24 cellular contexts compared by ENCODE assay signal in genomic region chr22:43436536-43437267, GRCh38. TPM values are rescaled to one million over a fixed set of nuclear protein-coding genes. Genes with fewer than 3 reads are reported as not detected.
DNase-seq lines count a peak whose midpoint lies in the region; ATAC-seq and TF ChIP-seq lines count a peak whose summit lies in the region.
"Had no signal": no experiment of that assay in that cellular context is flagged by ENCODE, and none has a peak within 500 bp of the region (broad histone marks: within the 10 kb centered on the region; RNA-seq: fewer than 3 reads in every experiment).

No MANE protein-coding gene starts in this region.

- H3K14ac ChIP-seq in neuronal stem cell (ENCODE audit: low read length): no peak overlapping the region

- no peaks in the 10 kb centered on the region for H3K36me3 ChIP-seq in BLaER1 treated with 17β-estradiol and CSF1 and Interleukin-3, amounts not matched to agents 10 nM and 100 nM
- H3K36me3 ChIP-seq in GM23338 (ENCODE audit: insufficient read depth) (no peaks in the 10 kb centered on the region), Panc1 (ENCODE audit: control insufficient read depth, insufficient read depth, low read length) (no peaks in the 10 kb centered on the region), neuronal stem cell (replicated peaks in 1 of 2; ENCODE audit: control insufficient read depth in 2 of 2, insufficient read depth in 2 of 2, low read length in 2 of 2) (peaks cover 0 to 19% of the 10 kb centered on the region in 2 donors)
- H3K36me3 ChIP-seq: ascending aorta, heart right ventricle had no signal

- H2AFZ ChIP-seq in GM23338 (0 out of 2 replicates have a peak overlapping the region, but pooled peaks have one; percentile 52), neuronal stem cell (ENCODE audit: low read length) (peak overlapping the region; percentile 40)
- H2AFZ ChIP-seq: parathyroid adenoma had no signal

- peak overlapping the region in 8 of 11 experiments; percentile 25 to 67 (median 60); a peak in 15 of 22 replicates for H3K4me2 ChIP-seq in BLaER1 treated with 17β-estradiol and CSF1 and Interleukin-3, amounts not matched to agents 10 nM and 100 nM
- H3K4me2 ChIP-seq in GM23338: no peak overlapping the region
- H3K4me2 ChIP-seq in neuronal stem cell (ENCODE audit: insufficient read depth, low read length, poor library complexity, severe bottlenecking): no peak overlapping the region

- no peak overlapping the region for H3K18ac ChIP-seq in neuronal stem cell (ENCODE audit: low read length)

- no peak overlapping the region for H2AK5ac ChIP-seq in neuronal stem cell (ENCODE audit: low read depth, low read length)

- ATAC-seq in GM23338 (no peak), Panc1 (peak; percentile 26; the same call in 1 of the 2 replicates), HG03432 (IDR thresholded peaks at IDR 0.05; ENCODE audit: unreplicated experiment) (no peak), T-helper 17 cell (no peak), HG03025 (IDR thresholded peaks at IDR 0.05; ENCODE audit: low FRiP score, unreplicated experiment) (no peak)
- ATAC-seq: activated CD8-positive, alpha-beta memory T cell treated with anti-CD3 and anti-CD28 coated beads, Interleukin-2, amount 10 ng/mL, durations not matched to agents 7 days and 5 days; CD8-positive, alpha-beta T cell; GM12878; heart right ventricle; naive thymus-derived CD8-positive, alpha-beta T cell; sciatic nerve had no signal

- H4K91ac ChIP-seq in neuronal stem cell (ENCODE audit: low read depth, low read length, poor library complexity): no peak overlapping the region

- H2BK15ac ChIP-seq in neuronal stem cell (ENCODE audit: low read length): no peak overlapping the region

- no peak overlapping the region for H2BK5ac ChIP-seq in neuronal stem cell (ENCODE audit: low read length)

- H3K36me3 Mint-ChIP-seq in GM23338 (ENCODE audit: low read depth) (no peaks in the 10 kb centered on the region), T-helper 17 cell (ENCODE audit: low read depth) (peaks cover 2% of the 10 kb centered on the region)
- H3K36me3 Mint-ChIP-seq: activated CD8-positive, alpha-beta memory T cell treated with anti-CD3 and anti-CD28 coated beads, Interleukin-2, amount 10 ng/mL, durations not matched to agents 7 days and 5 days; activated naive CD4-positive, alpha-beta T cell treated with anti-CD3 and anti-CD28 coated beads, Interleukin-2, amount 50 U/mL, for 24 hours; CD8-positive, alpha-beta T cell; mesothelial cell of epicardium; naive thymus-derived CD8-positive, alpha-beta T cell had no signal

- no peak overlapping the region for H3K4ac ChIP-seq in neuronal stem cell (ENCODE audit: low read length)

- no TSS peak for BruUV-seq in Panc1 (replicated peaks; lab: Mats Ljungman, UMichigan)

- no peaks in the 10 kb centered on the region for H3F3A ChIP-seq in GM23338 (replicated peaks; ENCODE audit: low read depth)

- no peaks in the 10 kb centered on the region for H3K79me2 ChIP-seq in GM23338 (replicated peaks; ENCODE audit: insufficient read depth)
- H3K79me2 ChIP-seq: parathyroid adenoma had no signal

- H2BK120ac ChIP-seq in neuronal stem cell (ENCODE audit: low read depth, low read length): no peak overlapping the region

- no peaks in the 10 kb centered on the region; the same call in 2 of the 3 replicates for H3K9me3 Mint-ChIP-seq in GM23338
- H3K9me3 Mint-ChIP-seq: activated CD4-positive, alpha-beta T cell treated with anti-CD3 and anti-CD28 coated beads, Interleukin-2, amount 10 ng/mL, durations not matched to agents 24 days and 14 days; activated naive CD4-positive, alpha-beta T cell treated with anti-CD3 and anti-CD28 coated beads, Interleukin-2, amount 50 U/mL, for 24 hours; CD8-positive, alpha-beta T cell; mesothelial cell of epicardium; naive thymus-derived CD8-positive, alpha-beta T cell had no signal

- intact Hi-C loops in Panc1 (cut with micrococcal nuclease; ENCODE audit: unreplicated experiment): no loop called here

- H3K9me3 ChIP-seq in BLaER1 treated with 17β-estradiol and CSF1 and Interleukin-3, amounts not matched to agents 10 nM and 100 nM (replicated peaks in 1 of 11): no peaks in the 10 kb centered on the region
- H3K9me3 ChIP-seq in Panc1 (ENCODE audit: control insufficient read depth, insufficient read depth, low read depth, low read length) (no peaks in the 10 kb centered on the region), neuronal stem cell (replicated peaks in 1 of 2; ENCODE audit: control insufficient read depth in 2 of 2, insufficient read depth in 1 of 2, low read depth in 1 of 2, low read length in 2 of 2) (peaks cover 0 to 2% of the 10 kb centered on the region in 2 donors), T-helper 17 cell (ENCODE audit: control insufficient read depth, low read length, poor library complexity, severe bottlenecking) (no peaks in the 10 kb centered on the region)
- H3K9me3 ChIP-seq: ascending aorta, heart right ventricle had no signal

- H3K79me1 ChIP-seq in neuronal stem cell (ENCODE audit: low read depth, low read length): peaks cover 4% of the 10 kb centered on the region

- H3K4me3 ChIP-seq in BLaER1 treated with 17β-estradiol and CSF1 and Interleukin-3, amounts not matched to agents 10 nM and 100 nM: no peak overlapping the region
- H3K4me3 ChIP-seq in GM23338: no peak overlapping the region
- H3K4me3 ChIP-seq in Panc1 (ENCODE audit: low read depth in 2 of 2, low read length in 2 of 2): no peak overlapping the region
- H3K4me3 ChIP-seq in neuronal stem cell (ENCODE audit: low read length in 2 of 2): no peak overlapping the region
- H3K4me3 ChIP-seq: ascending aorta, GM12878, heart right ventricle had no signal

- no peak overlapping the region for H3K23ac ChIP-seq in neuronal stem cell (ENCODE audit: low read depth, low read length, poor library complexity)

- H3K27ac ChIP-seq in BLaER1 treated with 17β-estradiol and CSF1 and Interleukin-3, amounts not matched to agents 10 nM and 100 nM: no peak overlapping the region
- H3K27ac ChIP-seq in GM23338 (ENCODE audit: low read depth) (no peak overlapping the region), Panc1 (ENCODE audit: low read length) (0 out of 2 replicates have a peak overlapping the region, but pooled peaks have one; percentile 39), neuronal stem cell (replicated peaks; ENCODE audit: low read length) (no peak overlapping the region)
- H3K27ac ChIP-seq: ascending aorta, heart right ventricle, parathyroid adenoma had no signal

- POLR2A ChIA-PET in Panc1 (lab: Charles Lee): no interaction called here

- no peak overlapping the region for H2BK12ac ChIP-seq in neuronal stem cell (ENCODE audit: low read length)

- CTCF ChIA-PET in Panc1 (lab: Charles Lee): interaction anchor here (0.7 kb wide), 1 partner anchor 21 kb away, joined by 3 read pairs; no protein-coding TSS in a partner anchor

- no peak overlapping the region for H3K27ac Mint-ChIP-seq in GM23338
- H3K27ac Mint-ChIP-seq in T-helper 17 cell: no peak overlapping the region
- H3K27ac Mint-ChIP-seq: activated CD4-positive, alpha-beta T cell treated with anti-CD3 and anti-CD28 coated beads, Interleukin-2, amount 10 ng/mL, durations not matched to agents 24 days and 14 days; activated CD8-positive, alpha-beta memory T cell treated with anti-CD3 and anti-CD28 coated beads, Interleukin-2, amount 10 ng/mL, durations not matched to agents 7 days and 5 days; activated naive CD4-positive, alpha-beta T cell treated with anti-CD3 and anti-CD28 coated beads, Interleukin-2, amount 50 U/mL, for 24 hours; CD8-positive, alpha-beta T cell; mesothelial cell of epicardium; naive thymus-derived CD8-positive, alpha-beta T cell had no signal

- DNase-seq in GM23338 (ENCODE audit: low spot score) (no peak), Panc1 (ENCODE audit: low read depth, low spot score) (no peak), neuronal stem cell (ENCODE audit: low spot score) (no peak), T-helper 17 cell (no peak)
- DNase-seq: activated CD4-positive, alpha-beta T cell treated with anti-CD3 and anti-CD28 coated beads, Interleukin-2, amount 10 ng/mL, durations not matched to agents 24 days and 14 days; activated CD8-positive, alpha-beta memory T cell treated with anti-CD3 and anti-CD28 coated beads, Interleukin-2, amount 10 ng/mL, durations not matched to agents 7 days and 5 days; CD8-positive, alpha-beta T cell; effector CD4-positive, alpha-beta T cell; erythroblast; foreskin fibroblast; heart right ventricle; naive thymus-derived CD8-positive, alpha-beta T cell; NCI-H1105 treated with DMSO at 0.1 percent for 48 hours had no signal

- no CpG with 5 or more reads among the region's 13 CpGs for WGBS in neuronal stem cell (ENCODE audit: extremely low coverage in 2 of 2, insufficient read length in 2 of 2, insufficient replicate concordance in 1 of 2), 2 donors

- peaks cover 7 to 55% (median 48%) of the 10 kb centered on the region in 10 experiments; a peak in 17 of 20 replicates for H3K4me1 ChIP-seq in BLaER1 treated with 17β-estradiol and CSF1 and Interleukin-3, amounts not matched to agents 10 nM and 100 nM
- H3K4me1 ChIP-seq in GM23338 (ENCODE audit: insufficient read depth) (no peaks in the 10 kb centered on the region), Panc1 (ENCODE audit: control insufficient read depth, insufficient read depth, low read length) (no peaks in the 10 kb centered on the region; the same call in 1 of the 2 replicates), neuronal stem cell (ENCODE audit: control insufficient read depth in 2 of 2, insufficient read depth in 1 of 2, low read depth in 1 of 2, low read length in 2 of 2) (peaks cover 0 to 20% of the 10 kb centered on the region in 2 donors)
- H3K4me1 ChIP-seq: ascending aorta, heart right ventricle, parathyroid adenoma had no signal

- no peak overlapping the region for H4K8ac ChIP-seq in neuronal stem cell (ENCODE audit: low read depth, low read length)

- in situ Hi-C loops in Panc1 (cut with HindIII; ENCODE audit: low pct_unique_long_range_greater_than_20kb, low sequenced_read_pairs): no loop called here

- peaks cover 0 to 22% (median 0%) of the 10 kb centered on the region in 11 experiments; a peak in 3 of 22 replicates for H4K20me1 ChIP-seq in BLaER1 treated with 17β-estradiol and CSF1 and Interleukin-3, amounts not matched to agents 10 nM and 100 nM
- H4K20me1 ChIP-seq in GM23338 (replicated peaks; ENCODE audit: insufficient read depth): no peaks in the 10 kb centered on the region

- peaks cover 3% of the 10 kb centered on the region for H3K27me3 Mint-ChIP-seq in GM23338 (ENCODE audit: insufficient read depth, low read depth, poor library complexity)
- peaks cover 48% of the 10 kb centered on the region for H3K27me3 Mint-ChIP-seq in T-helper 17 cell

- no peaks in the 10 kb centered on the region for H3K9me2 ChIP-seq in GM23338 (ENCODE audit: insufficient read depth)

- H3K4me1 Mint-ChIP-seq in GM23338: peaks cover 6% of the 10 kb centered on the region
- H3K4me1 Mint-ChIP-seq in T-helper 17 cell: peaks cover 4% of the 10 kb centered on the region
- H3K4me1 Mint-ChIP-seq: activated CD4-positive, alpha-beta T cell treated with anti-CD3 and anti-CD28 coated beads, Interleukin-2, amount 10 ng/mL, durations not matched to agents 24 days and 14 days; activated CD8-positive, alpha-beta memory T cell treated with anti-CD3 and anti-CD28 coated beads, Interleukin-2, amount 10 ng/mL, durations not matched to agents 7 days and 5 days; activated naive CD4-positive, alpha-beta T cell treated with anti-CD3 and anti-CD28 coated beads, Interleukin-2, amount 50 U/mL, for 24 hours; mesothelial cell of epicardium; naive thymus-derived CD8-positive, alpha-beta T cell had no signal

- peaks cover 2 to 10% (median 6%) of the 10 kb centered on the region in 11 experiments; a peak in 16 of 22 replicates for H3K27me3 ChIP-seq in BLaER1 treated with 17β-estradiol and CSF1 and Interleukin-3, amounts not matched to agents 10 nM and 100 nM
- H3K27me3 ChIP-seq in GM23338 (ENCODE audit: insufficient read depth): no peaks in the 10 kb centered on the region
- no peaks in the 10 kb centered on the region for H3K27me3 ChIP-seq in Panc1 (ENCODE audit: control insufficient read depth, insufficient read depth, low read length)
- peaks cover 0 to 54% (median 0%) of the 10 kb centered on the region in 3 experiments for H3K27me3 ChIP-seq in neuronal stem cell (ENCODE audit: control insufficient read depth in 3 of 3, insufficient read depth in 3 of 3, low read depth in 1 of 3, low read length in 3 of 3)
- H3K27me3 ChIP-seq: ascending aorta had no signal

- peak overlapping the region in 4 of 11 experiments; percentile 3 to 28 (median 20); a peak in 3 of 22 replicates for H3K9ac ChIP-seq in BLaER1 treated with 17β-estradiol and CSF1 and Interleukin-3, amounts not matched to agents 10 nM and 100 nM
- no peak overlapping the region for H3K9ac ChIP-seq in neuronal stem cell (ENCODE audit: low read depth, low read length, poor library complexity)
- H3K9ac ChIP-seq: parathyroid adenoma had no signal

- TF ChIP-seq CTCF in GM23338 (conservative IDR thresholded peaks at IDR 0.05; ENCODE audit: low read depth in 2 of 2) (no peak), Panc1 (IDR thresholded peaks at IDR 0.05) (no peak)

- H3K4me3 Mint-ChIP-seq in GM23338: no peak overlapping the region
- no peak overlapping the region for H3K4me3 Mint-ChIP-seq in T-helper 17 cell
- H3K4me3 Mint-ChIP-seq: activated CD4-positive, alpha-beta T cell treated with anti-CD3 and anti-CD28 coated beads, Interleukin-2, amount 10 ng/mL, durations not matched to agents 24 days and 14 days; activated CD8-positive, alpha-beta memory T cell treated with anti-CD3 and anti-CD28 coated beads, Interleukin-2, amount 10 ng/mL, durations not matched to agents 7 days and 5 days; activated naive CD4-positive, alpha-beta T cell treated with anti-CD3 and anti-CD28 coated beads, Interleukin-2, amount 50 U/mL, for 24 hours; CD8-positive, alpha-beta T cell; mesothelial cell of epicardium; naive thymus-derived CD8-positive, alpha-beta T cell had no signal

RNA-seq across cellular contexts. Expression of gene MPPED1, which starts 24.9 kb away (rescaled TPM):
- 0.12 and 0.56 TPM in 2 replicates for total RNA-seq in GM23338 (2014; rRNA removed; shearing (Covaris generic))
- not detected in 2 replicates for polyA plus RNA-seq in GM23338 (2016; fragmentation: Nextera tagmentation; extraction: Ambion mirVana)
- total RNA-seq in Panc1 (2021; ENCODE audit: unreplicated experiment) (not detected), T-helper 17 cell (not detected)
- polyA plus RNA-seq in Panc1 (2012; ENCODE audit: insufficient read length): 0.13 TPM
- polyA plus RNA-seq in neuronal stem cell (2013, experiment 1 of 2): 37.3 TPM
- 37.4 TPM for polyA plus RNA-seq in neuronal stem cell (2013, experiment 2 of 2)
- total RNA-seq: activated CD4-positive, alpha-beta T cell treated with anti-CD3 and anti-CD28 coated beads, Interleukin-2, amount 10 ng/mL, durations not matched to agents 24 days and 14 days; activated CD8-positive, alpha-beta memory T cell treated with anti-CD3 and anti-CD28 coated beads, Interleukin-2, amount 10 ng/mL, durations not matched to agents 7 days and 5 days; ascending aorta; CD8-positive, alpha-beta T cell; heart right ventricle; LHCN-M2; naive thymus-derived CD8-positive, alpha-beta T cell; T-helper 1 cell treated with Interleukin-12 subunit alpha and Interleukin-12 subunit beta and Interleukin-4 antibody, amounts not matched to agents 30 ng/mL and 1 ng/mL, for 36 hours had no signal
- polyA plus RNA-seq: GM12878 had no signal

Comparison
In these comparisons a context has a peak if more than half of its experiments do, and no peak if none do; other contexts are left out.
1. H3K4me2 ChIP-seq: peak in BLaER1 treated with 17β-estradiol and CSF1 and Interleukin-3, amounts not matched to agents 10 nM and 100 nM (8 of 11); none in GM23338 (single experiment) and neuronal stem cell (single experiment).